Comparison of ENCODE assay signal across 18 cellular contexts in genomic region chr14:101055106-101055662, GRCh38.
"Had no signal": no experiment of that assay in that cellular context is flagged by ENCODE, and none has a peak within 500 bp of the region (broad histone marks: within the 10 kb centered on the region; RNA-seq: fewer than 3 reads in every experiment).

No MANE protein-coding gene starts in this region.

- H3K36me3 ChIP-seq: right atrium auricular region had no signal

- H3K36me3 Mint-ChIP-seq: naive thymus-derived CD4-positive, alpha-beta T cell had no signal

- DNase-seq: effector CD4-positive, alpha-beta T cell; endodermal cell; erythroblast; foreskin melanocyte; head of caudate nucleus; hippocampal formation; kidney glomerular epithelial cell; mammary epithelial cell; naive thymus-derived CD4-positive, alpha-beta T cell; nephron progenitor cell; small intestine; stimulated activated CD4-positive, alpha-beta T cell treated with anti-CD3 and anti-CD28 coated beads, Interleukin-2, amount 100 ng/mL, for 48 hours; stimulated activated naive CD4-positive, alpha-beta T cell treated with Interleukin-2 at 50 U/mL for 16 hours; trophoblast cell had no signal

- H3K27ac ChIP-seq: coronary artery, right atrium auricular region had no signal

- H3K4me3 Mint-ChIP-seq: endodermal cell; naive thymus-derived CD4-positive, alpha-beta T cell; nephron progenitor cell had no signal

- H3K27ac Mint-ChIP-seq: endodermal cell; naive thymus-derived CD4-positive, alpha-beta T cell; nephron progenitor cell had no signal

- H3K9me3 ChIP-seq: right atrium auricular region had no signal

- H3K4me3 ChIP-seq: coronary artery, right atrium auricular region had no signal

- FAIRE-seq: endothelial cell of umbilical vein, small intestine, urothelium cell line had no signal

- H3K4me1 ChIP-seq: right atrium auricular region had no signal

- H3K27me3 ChIP-seq: right atrium auricular region had no signal

- H3K4me1 Mint-ChIP-seq: endodermal cell; naive thymus-derived CD4-positive, alpha-beta T cell; nephron progenitor cell had no signal

- ATAC-seq: naive thymus-derived CD4-positive, alpha-beta T cell had no signal
